Comparison of ENCODE assay signal across 35 cellular contexts in the genomic region with DNA sequence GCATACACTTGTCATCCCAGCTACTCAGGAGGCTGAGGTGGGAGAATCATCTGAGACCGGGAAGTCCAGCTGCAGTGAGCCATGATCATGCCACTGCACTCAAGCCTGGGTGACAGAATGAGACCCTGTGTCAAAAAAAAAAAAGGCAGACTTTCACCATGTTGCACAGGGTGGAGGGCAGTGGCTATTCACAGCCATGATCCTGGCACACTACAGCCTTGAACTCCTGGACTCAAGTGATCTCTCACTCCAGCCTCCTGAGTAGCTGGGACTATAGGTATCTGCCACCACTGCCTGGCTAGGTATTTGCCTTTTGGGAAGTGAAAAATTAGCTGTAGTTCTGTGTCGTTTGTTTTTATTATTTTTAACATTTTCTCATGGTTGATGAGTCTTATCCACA. TPM values are rescaled to one million over a fixed set of nuclear protein-coding genes. Genes with fewer than 3 reads are reported as not detected.
"Had no signal": no experiment of that assay in that cellular context is flagged by ENCODE, and none has a peak within 500 bp of the region (broad histone marks: within the 10 kb centered on the region; RNA-seq: fewer than 3 reads in every experiment).

No MANE protein-coding gene starts in this region.

- H3K36me3 ChIP-seq: brain microvascular endothelial cell had no signal

- H3K27me3 ChIP-seq: brain microvascular endothelial cell had no signal

- ATAC-seq: activated CD8-positive, alpha-beta memory T cell treated with anti-CD3 and anti-CD28 coated beads, Interleukin-2, amount 10 ng/mL, durations not matched to agents 7 days and 5 days; PC-3; Right ventricle myocardium inferior; SK-N-SH treated with all-trans-retinoic acid at 6 μM for 48 hours had no signal

- FAIRE-seq: RCC 7860 had no signal

- DNase-seq: activated CD4-positive, alpha-beta memory T cell treated with anti-CD3 and anti-CD28 coated beads, Interleukin-2, amount 10 ng/mL, durations not matched to agents 7 days and 5 days; activated CD4-positive, alpha-beta T cell treated with anti-CD3 and anti-CD28 coated beads for 1 hour; activated CD4-positive, alpha-beta T cell treated with anti-CD3 and anti-CD28 coated beads for 48 hours; activated CD4-positive, CD25-positive, alpha-beta regulatory T cell; activated CD8-positive, alpha-beta memory T cell treated with anti-CD3 and anti-CD28 coated beads for 24 hours; activated CD8-positive, alpha-beta memory T cell treated with anti-CD3 and anti-CD28 coated beads, Interleukin-2, amount 10 ng/mL, durations not matched to agents 7 days and 5 days; activated CD8-positive, alpha-beta memory T cell treated with anti-CD3 and anti-CD28 coated beads, Interleukin-2, amount 50 U/mL, for 48 hours; activated effector memory CD4-positive, alpha-beta T cell treated with Interleukin-2 at 50 U/mL for 16 hours; activated naive CD4-positive, alpha-beta T cell treated with anti-CD3 and anti-CD28 coated beads, Interleukin-2, amount 10 ng/mL, durations not matched to agents 7 days and 5 days; activated T-cell treated with anti-CD3 and anti-CD28 coated beads, Interleukin-2, amount 50 U/mL, for 48 hours; amniotic stem cell; aorta; brain microvascular endothelial cell; Karpas-422; KBM-7; NCI-H1105; NCI-H1417 treated with DMSO at 0.1 percent for 48 hours; NCI-H1930; NCI-H2081 treated with DMSO at 0.1 percent for 48 hours; NCI-H226; NCI-H446 treated with DMSO at 0.1 percent for 48 hours; NCI-H69; NK-92 treated with Interleukin-12 subunit alpha and Interleukin-12 subunit beta, amount 100 ng/mL, for 24 hours; PC-3; SIG-M5; SW 1271; T-helper 1 cell; T-helper 2 cell; T-helper 9 cell had no signal

- H3K27ac ChIP-seq: brain microvascular endothelial cell, RWPE1, VCaP had no signal

RNA-seq across cellular contexts. Expression of a gene that starts 19.1 kb away (rescaled TPM):
- total RNA-seq: activated CD4-positive, alpha-beta memory T cell treated with anti-CD3 and anti-CD28 coated beads, Interleukin-2, amount 10 ng/mL, durations not matched to agents 7 days and 5 days; activated CD8-positive, alpha-beta memory T cell treated with anti-CD3 and anti-CD28 coated beads, Interleukin-2, amount 10 ng/mL, durations not matched to agents 7 days and 5 days; MCF 10A; PC-3; Right ventricle myocardium inferior had no signal
- polyA plus RNA-seq: aorta had no signal
